22 cellular contexts compared by ENCODE assay signal in the genomic region with DNA sequence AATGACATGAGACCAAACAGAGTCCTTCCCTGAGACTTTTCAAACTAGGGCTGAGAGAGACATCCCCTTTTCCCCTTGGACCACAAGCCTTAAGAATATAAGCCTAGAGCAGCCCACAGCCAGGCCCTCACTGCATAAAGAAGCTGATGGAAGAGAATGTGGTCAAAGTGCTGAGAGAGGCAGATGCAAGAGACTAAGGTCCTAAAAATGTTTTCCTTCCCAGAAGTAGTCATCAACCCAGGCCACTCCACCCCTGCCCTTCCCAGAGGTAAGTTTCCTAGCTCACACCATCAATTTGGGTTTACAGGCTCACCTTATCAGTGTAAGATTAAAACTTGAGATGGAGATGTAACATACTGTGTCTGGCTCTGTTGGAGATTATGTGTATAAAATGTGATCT. TPM values are rescaled to one million over a fixed set of nuclear protein-coding genes. Genes with fewer than 3 reads are reported as not detected.
A peak's percentile ranks its signal among the peaks of the same experiment; 100 is the strongest.
DNase-seq lines count a peak whose midpoint lies in the region; ATAC-seq and TF ChIP-seq lines count a peak whose summit lies in the region.
"Had no signal": no experiment of that assay in that cellular context is flagged by ENCODE, and none has a peak within 500 bp of the region (broad histone marks: within the 10 kb centered on the region; RNA-seq: fewer than 3 reads in every experiment).

No MANE protein-coding gene starts in this region.

- DNase-seq in EL (peak; percentile 60), PC-3 (no peak), endodermal cell (no peak), trophoblast cell (peak in 1 of 2 donors; percentile 44), HuH-7.5 (ENCODE audit: low spot score) (no peak), T-helper 9 cell (no peak), progenitor cell of endocrine pancreas (ENCODE audit: low spot score, unreplicated experiment) (no peak)
- DNase-seq: activated B cell treated with CpG ODN at 0.5 μM for 24 hours; activated CD4-positive, alpha-beta T cell treated with anti-CD3 and anti-CD28 coated beads, Interleukin-2, amount 50 U/mL, for 4 hours; activated CD8-positive, alpha-beta memory T cell treated with anti-CD3 and anti-CD28 coated beads, Interleukin-2, amount 50 U/mL, for 4 hours; anterior cingulate cortex; caudate nucleus; CD4-positive, CD25-positive, alpha-beta regulatory T cell; GDM1; Kasumi-1; NCI-H187; NCI-H526; spleen; stimulated activated CD4-positive, alpha-beta T cell treated with anti-CD3 and anti-CD28 coated beads, Interleukin-2, amount 100 ng/mL, for 48 hours; stimulated activated naive B cell treated with anti-CD40 and anti-IgM and Interleukin-4, amounts not matched to agents 10 μg/mL and 1 μg/mL and 100 μg/mL, for 72 hours; uterus had no signal

- no peak overlapping the region for H2BK5ac ChIP-seq in trophoblast cell (ENCODE audit: low read depth, low read length, poor library complexity)

- H4K8ac ChIP-seq in trophoblast cell (ENCODE audit: low read depth, low read length): no peak overlapping the region

- peaks cover 76% of the 10 kb centered on the region for H4K20me1 ChIP-seq in PC-3 (ENCODE audit: low read length)

- H3K4me1 ChIP-seq in PC-3 (ENCODE audit: insufficient read depth, low read length) (peaks cover 84% of the 10 kb centered on the region), endodermal cell (ENCODE audit: control insufficient read depth, insufficient read depth, low read length) (peaks cover 38% of the 10 kb centered on the region), trophoblast cell (ENCODE audit: control insufficient read depth in 1 of 2, insufficient read depth in 2 of 2, low read length in 2 of 2) (peaks cover 37 to 43% of the 10 kb centered on the region in 2 experiments)
- H3K4me1 ChIP-seq: uterus had no signal

- no peaks in the 10 kb centered on the region for H3K9me3 ChIP-seq in PC-3 (ENCODE audit: low read length)
- H3K9me3 ChIP-seq in endodermal cell (ENCODE audit: control insufficient read depth, low read length): no peaks in the 10 kb centered on the region
- no peaks in the 10 kb centered on the region for H3K9me3 ChIP-seq in trophoblast cell (ENCODE audit: insufficient read depth, low read depth, low read length)
- H3K9me3 ChIP-seq: spleen, uterus had no signal

- H2AFZ ChIP-seq in PC-3 (ENCODE audit: low read length): no peak overlapping the region
- no peak overlapping the region for H2AFZ ChIP-seq in trophoblast cell (ENCODE audit: insufficient read depth, low read length, poor library complexity)

- H3K14ac ChIP-seq in trophoblast cell (ENCODE audit: low read length): no peak overlapping the region

- no peak overlapping the region for H3K4me3 Mint-ChIP-seq in endodermal cell
- H3K4me3 Mint-ChIP-seq in progenitor cell of endocrine pancreas (ENCODE audit: low read depth): no peak overlapping the region
- H3K4me3 Mint-ChIP-seq: activated B cell treated with CpG ODN at 0.5 μM for 24 hours; activated naive CD4-positive, alpha-beta T cell treated with anti-CD3 and anti-CD28 coated beads, Interleukin-2, amount 50 U/mL, for 24 hours; CD4-positive, CD25-positive, alpha-beta regulatory T cell; stimulated activated naive B cell treated with anti-CD40 and anti-IgM and Interleukin-4, amounts not matched to agents 10 μg/mL and 1 μg/mL and 100 μg/mL, for 72 hours had no signal

- H2AK5ac ChIP-seq in trophoblast cell (ENCODE audit: low read length): no peak overlapping the region

- H3F3A ChIP-seq in PC-3 (ENCODE audit: low read length, unreplicated experiment): peaks cover 7% of the 10 kb centered on the region

- H4K91ac ChIP-seq in trophoblast cell (ENCODE audit: low read depth, low read length): no peak overlapping the region

- H3K9ac ChIP-seq in PC-3 (ENCODE audit: low read length): no peak overlapping the region
- no peak overlapping the region for H3K9ac ChIP-seq in endodermal cell (ENCODE audit: extremely low read depth, low read length, poor library complexity, severe bottlenecking)
- H3K9ac ChIP-seq in trophoblast cell (ENCODE audit: low read length): no peak overlapping the region

- H3K36me3 ChIP-seq in PC-3 (ENCODE audit: low read depth, low read length): peaks cover 66% of the 10 kb centered on the region
- peaks cover 42% of the 10 kb centered on the region for H3K36me3 ChIP-seq in endodermal cell (ENCODE audit: control insufficient read depth, insufficient read depth, low read length)
- peaks cover 0 to 2% of the 10 kb centered on the region in 2 experiments for H3K36me3 ChIP-seq in trophoblast cell (ENCODE audit: control insufficient read depth in 1 of 2, insufficient read depth in 2 of 2, low read length in 2 of 2)
- H3K36me3 ChIP-seq: spleen, uterus had no signal

- H2BK12ac ChIP-seq in trophoblast cell (ENCODE audit: low read length): no peak overlapping the region

- H3K9me3 Mint-ChIP-seq in endodermal cell (no peaks in the 10 kb centered on the region), progenitor cell of endocrine pancreas (ENCODE audit: low read depth) (no peaks in the 10 kb centered on the region)
- H3K9me3 Mint-ChIP-seq: activated B cell treated with CpG ODN at 0.5 μM for 24 hours; activated naive CD4-positive, alpha-beta T cell treated with anti-CD3 and anti-CD28 coated beads, Interleukin-2, amount 50 U/mL, for 24 hours; CD4-positive, CD25-positive, alpha-beta regulatory T cell; stimulated activated naive B cell treated with anti-CD40 and anti-IgM and Interleukin-4, amounts not matched to agents 10 μg/mL and 1 μg/mL and 100 μg/mL, for 72 hours had no signal

- peaks cover 26% of the 10 kb centered on the region for H3K79me1 ChIP-seq in trophoblast cell (ENCODE audit: low read length)

- H3K4me2 ChIP-seq in PC-3 (ENCODE audit: low read length) (peak overlapping the region; percentile 11; the same call in 1 of the 2 replicates), trophoblast cell (ENCODE audit: low read length) (no peak overlapping the region)

- intact Hi-C loops in PC-3 (cut with micrococcal nuclease): no loop called here

- H3K36me3 Mint-ChIP-seq in endodermal cell (ENCODE audit: low read depth): peaks cover 17% of the 10 kb centered on the region
- no peaks in the 10 kb centered on the region for H3K36me3 Mint-ChIP-seq in progenitor cell of endocrine pancreas (ENCODE audit: insufficient read depth)
- H3K36me3 Mint-ChIP-seq: activated naive CD4-positive, alpha-beta T cell treated with anti-CD3 and anti-CD28 coated beads, Interleukin-2, amount 50 U/mL, for 24 hours; CD4-positive, CD25-positive, alpha-beta regulatory T cell had no signal

- POLR2A ChIA-PET in PC-3 (lab: Charles Lee; ENCODE audit: unreplicated experiment): no interaction called here

- H3K27me3 Mint-ChIP-seq in endodermal cell (ENCODE audit: insufficient read depth) (no peaks in the 10 kb centered on the region), progenitor cell of endocrine pancreas (no peaks in the 10 kb centered on the region)
- H3K27me3 Mint-ChIP-seq: activated B cell treated with CpG ODN at 0.5 μM for 24 hours; activated naive CD4-positive, alpha-beta T cell treated with anti-CD3 and anti-CD28 coated beads, Interleukin-2, amount 50 U/mL, for 24 hours; CD4-positive, CD25-positive, alpha-beta regulatory T cell; stimulated activated naive B cell treated with anti-CD40 and anti-IgM and Interleukin-4, amounts not matched to agents 10 μg/mL and 1 μg/mL and 100 μg/mL, for 72 hours had no signal

- no TSS peak for BruUV-seq in PC-3 (replicated peaks; lab: Mats Ljungman, UMichigan)

- ATAC-seq in PC-3: no peak
- ATAC-seq: stimulated activated naive B cell treated with anti-CD40 and anti-IgM and Interleukin-4, amounts not matched to agents 10 μg/mL and 1 μg/mL and 100 μg/mL, for 72 hours had no signal

- no peak overlapping the region for H3K23ac ChIP-seq in trophoblast cell (ENCODE audit: low read length)

- H3K27ac Mint-ChIP-seq in endodermal cell (peak overlapping the region; percentile 58), progenitor cell of endocrine pancreas (no peak overlapping the region)
- H3K27ac Mint-ChIP-seq: activated B cell treated with CpG ODN at 0.5 μM for 24 hours; activated naive CD4-positive, alpha-beta T cell treated with anti-CD3 and anti-CD28 coated beads, Interleukin-2, amount 50 U/mL, for 24 hours; CD4-positive, CD25-positive, alpha-beta regulatory T cell; stimulated activated naive B cell treated with anti-CD40 and anti-IgM and Interleukin-4, amounts not matched to agents 10 μg/mL and 1 μg/mL and 100 μg/mL, for 72 hours had no signal

- peak overlapping the region; percentile 31 for H2BK120ac ChIP-seq in trophoblast cell (ENCODE audit: insufficient read depth, low read length, poor library complexity)

- no peak overlapping the region for H3K18ac ChIP-seq in trophoblast cell (ENCODE audit: low read length)

- peak overlapping the region; percentile 47 for H3K27ac ChIP-seq in PC-3 (ENCODE audit: low read length)
- H3K27ac ChIP-seq in endodermal cell (ENCODE audit: low read depth, low read length): no peak overlapping the region
- peak overlapping the region; percentile 12 for H3K27ac ChIP-seq in trophoblast cell (ENCODE audit: low read depth, low read length)
- H3K27ac ChIP-seq: spleen, uterus had no signal

- H3K4me3 ChIP-seq in PC-3 (ENCODE audit: low read length) (no peak overlapping the region), endodermal cell (ENCODE audit: low read length) (peak overlapping the region; percentile 17), trophoblast cell (ENCODE audit: low read depth, low read length) (no peak overlapping the region)
- H3K4me3 ChIP-seq: spleen, uterus had no signal

- no peak overlapping the region for H3K4ac ChIP-seq in trophoblast cell (ENCODE audit: low read depth, low read length)

- no peak overlapping the region for H4K12ac ChIP-seq in trophoblast cell (ENCODE audit: low read depth, low read length)

- H3K9me2 ChIP-seq in PC-3 (replicated peaks; ENCODE audit: low read length): no peaks in the 10 kb centered on the region

- CTCF ChIA-PET in PC-3 (lab: Charles Lee): no interaction called here

- H3K79me2 ChIP-seq in PC-3 (ENCODE audit: low read length) (peaks cover 100% of the 10 kb centered on the region), trophoblast cell (ENCODE audit: control insufficient read depth, insufficient read depth, low read length, poor library complexity) (peaks cover 8% of the 10 kb centered on the region)

- TF ChIP-seq CTCF in PC-3 (conservative IDR thresholded peaks at IDR 0.05; ENCODE audit: low read depth, low read length) (no peak), endodermal cell (conservative IDR thresholded peaks at IDR 0.05) (no peak), progenitor cell of endocrine pancreas (IDR thresholded peaks at IDR 0.05; ENCODE audit: unreplicated experiment) (no peak)

- H3K27me3 ChIP-seq in PC-3 (ENCODE audit: low read length) (no peaks in the 10 kb centered on the region), endodermal cell (ENCODE audit: control insufficient read depth, insufficient read depth, low read length, poor library complexity, severe bottlenecking) (no peaks in the 10 kb centered on the region), trophoblast cell (ENCODE audit: insufficient read depth, low read length) (no peaks in the 10 kb centered on the region)
- H3K27me3 ChIP-seq: spleen, uterus had no signal

- H3K4me1 Mint-ChIP-seq in endodermal cell (peaks cover 75% of the 10 kb centered on the region), progenitor cell of endocrine pancreas (ENCODE audit: low read depth) (peaks cover 18% of the 10 kb centered on the region)
- H3K4me1 Mint-ChIP-seq: activated naive CD4-positive, alpha-beta T cell treated with anti-CD3 and anti-CD28 coated beads, Interleukin-2, amount 50 U/mL, for 24 hours; CD4-positive, CD25-positive, alpha-beta regulatory T cell had no signal

RNA-seq across cellular contexts. Expression of a gene that starts 58.2 kb away (rescaled TPM):
- total RNA-seq in PC-3 (2014; rRNA removed) (169 and 171 TPM in 2 replicates), endodermal cell (10 to 100 TPM; 32.7 to 48.7 TPM), progenitor cell of endocrine pancreas (7.1 and 10.5 TPM in 2 replicates)
- 23.9 TPM for polyA plus RNA-seq in endodermal cell (2013, experiment 1 of 2)
- 30.7 TPM for polyA plus RNA-seq in endodermal cell (2013, experiment 2 of 2)
- polyA plus RNA-seq in trophoblast cell (2013): 28.1 and 29.7 TPM in 2 replicates
